ENCODE assay signal across 1 cellular context in the genomic region with DNA sequence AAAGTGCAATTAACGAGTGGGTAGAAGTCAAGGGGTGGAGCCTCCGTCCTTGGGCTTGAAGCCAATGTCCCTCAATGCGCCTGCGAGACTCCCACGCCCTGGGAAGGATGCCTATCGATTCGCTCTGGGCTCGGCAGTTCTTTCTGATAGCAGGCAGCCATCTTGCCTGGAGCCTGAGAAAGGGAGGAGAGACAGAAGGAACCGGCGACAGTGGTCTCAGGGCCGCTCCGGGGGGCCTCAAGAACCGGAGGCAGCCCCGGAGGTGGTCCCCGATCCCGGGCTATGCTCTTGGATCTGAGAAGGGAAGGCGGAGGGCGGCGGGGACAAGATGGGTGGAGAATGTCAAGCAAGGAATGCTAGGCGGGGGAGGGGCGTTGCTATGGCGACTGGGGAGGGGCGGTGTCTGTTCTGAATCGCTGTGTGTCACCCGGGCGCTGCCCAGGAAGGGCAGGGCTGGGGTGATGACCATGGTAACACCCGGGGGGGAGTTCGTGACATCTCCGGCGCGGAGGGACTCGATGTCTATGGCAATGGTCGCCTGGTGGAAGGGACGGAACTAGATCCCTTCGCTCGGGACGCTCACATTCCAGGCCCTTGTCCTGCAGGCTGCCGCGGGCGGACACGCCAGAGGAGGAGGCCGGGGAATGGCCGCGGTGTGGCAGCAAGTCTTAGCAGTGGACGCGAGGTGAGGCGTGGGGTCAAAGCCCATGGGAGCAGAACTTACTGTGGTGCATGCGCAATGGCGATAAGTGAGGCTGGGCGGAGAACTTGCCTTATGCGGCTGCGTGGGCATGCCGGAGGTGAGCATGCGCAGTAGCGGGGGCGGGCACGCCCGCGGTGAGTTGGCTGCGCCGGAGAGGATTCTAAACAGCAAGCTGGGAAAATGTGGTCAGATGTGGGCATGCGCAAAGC.
A peak's percentile ranks its signal among the peaks of the same experiment; 100 is the strongest.
TF ChIP-seq lines count a peak whose summit lies in the region.

TSS of gene WDR13 (plus strand) at position 140 of the 912 bp plus-strand sequence. CDS start at position 645, 505 bp downstream.

TF ChIP-seq in H1, 55 proteins besides CTCF, POLR2A, EP300 and RAD21:
- TF ChIP-seq JUND (IDR thresholded peaks at IDR 0.05; ENCODE audit: low read length), result no peak
- TF ChIP-seq SP2 (IDR thresholded peaks at IDR 0.05; ENCODE audit: low read length), result no peak
- TF ChIP-seq, protein P1, sequence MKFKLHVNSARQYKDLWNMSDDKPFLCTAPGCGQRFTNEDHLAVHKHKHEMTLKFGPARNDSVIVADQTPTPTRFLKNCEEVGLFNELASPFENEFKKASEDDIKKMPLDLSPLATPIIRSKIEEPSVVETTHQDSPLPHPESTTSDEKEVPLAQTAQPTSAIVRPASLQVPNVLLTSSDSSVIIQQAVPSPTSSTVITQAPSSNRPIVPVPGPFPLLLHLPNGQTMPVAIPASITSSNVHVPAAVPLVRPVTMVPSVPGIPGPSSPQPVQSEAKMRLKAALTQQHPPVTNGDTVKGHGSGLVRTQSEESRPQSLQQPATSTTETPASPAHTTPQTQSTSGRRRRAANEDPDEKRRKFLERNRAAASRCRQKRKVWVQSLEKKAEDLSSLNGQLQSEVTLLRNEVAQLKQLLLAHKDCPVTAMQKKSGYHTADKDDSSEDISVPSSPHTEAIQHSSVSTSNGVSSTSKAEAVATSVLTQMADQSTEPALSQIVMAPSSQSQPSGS (IDR thresholded peaks at IDR 0.05; ENCODE audit: low read length), result no peak
- TF ChIP-seq KDM4A (IDR thresholded peaks at IDR 0.05; ENCODE audit: low read depth, low read length, severe bottlenecking), result no peak
- no peak for TF ChIP-seq ZNF274 (IDR thresholded peaks at IDR 0.05; ENCODE audit: borderline replicate concordance, extremely low read depth, low read length)
- TF ChIP-seq MAX (IDR thresholded peaks at IDR 0.05), result no peak
- TF ChIP-seq RBBP5 (IDR thresholded peaks at IDR 0.05; ENCODE audit: borderline replicate concordance, low read depth, low read length), result 0 out of 2 replicates have a peak, but pooled peaks have one; percentile 16
- no peak for TF ChIP-seq HDAC6 (IDR thresholded peaks at IDR 0.05; ENCODE audit: low read depth, low read length)
- TF ChIP-seq EZH2 (IDR thresholded peaks at IDR 0.05; ENCODE audit: low read depth, low read length, severe bottlenecking), result no peak
- TF ChIP-seq SP4 (IDR thresholded peaks at IDR 0.05; ENCODE audit: low read length), result no peak
- TF ChIP-seq SP1 (IDR thresholded peaks at IDR 0.05; ENCODE audit: low read depth, low read length), result no peak
- peak in 1 of 2 experiments; percentile 86; a peak in 2 of 4 replicates for TF ChIP-seq SIN3A (conservative IDR thresholded peaks at IDR 0.05 in 1 of 2, IDR thresholded peaks at IDR 0.05 in 1 of 2; ENCODE audit: low read depth in 1 of 2, low read length in 2 of 2)
- no peak for TF ChIP-seq RFX5 (IDR thresholded peaks at IDR 0.05; ENCODE audit: borderline replicate concordance, low read depth, low read length)
- TF ChIP-seq ATF3 (IDR thresholded peaks at IDR 0.05; ENCODE audit: insufficient read depth, low read depth, low read length), result no peak
- TF ChIP-seq SUZ12 (IDR thresholded peaks at IDR 0.05; ENCODE audit: low read length), result no peak
- TF ChIP-seq EGR1 (IDR thresholded peaks at IDR 0.05; ENCODE audit: borderline replicate concordance, low read depth, low read length), result peak; percentile 73; the same call in 1 of the 2 replicates
- TF ChIP-seq SRF (IDR thresholded peaks at IDR 0.05; ENCODE audit: low read depth, low read length), result peak; percentile 71
- no peak for TF ChIP-seq TCF12 (IDR thresholded peaks at IDR 0.05; ENCODE audit: low read depth, low read length)
- no peak for TF ChIP-seq JUN (IDR thresholded peaks at IDR 0.05; ENCODE audit: low read depth, low read length)
- no peak for TF ChIP-seq CEBPB (IDR thresholded peaks at IDR 0.05; ENCODE audit: low read depth, low read length)
- TF ChIP-seq KDM5A (IDR thresholded peaks at IDR 0.05; ENCODE audit: low read length), result no peak
- TF ChIP-seq CBX5 (IDR thresholded peaks at IDR 0.05; ENCODE audit: low read depth, low read length), result no peak
- TF ChIP-seq HDAC2 (IDR thresholded peaks at IDR 0.05; ENCODE audit: borderline replicate concordance in 1 of 2, low read depth in 2 of 2, low read length in 2 of 2), result peak in 1 of 2 experiments; percentile 23; a peak in 1 of 4 replicates
- no peak for TF ChIP-seq CHD1 (IDR thresholded peaks at IDR 0.05; ENCODE audit: low read depth, low read length)
- peak; percentile 96 for TF ChIP-seq YY1 (IDR thresholded peaks at IDR 0.05; ENCODE audit: low read depth, low read length)
- TF ChIP-seq TAF1 (IDR thresholded peaks at IDR 0.05; ENCODE audit: low read depth, low read length), result no peak
- TF ChIP-seq CREB1 (IDR thresholded peaks at IDR 0.05), result no peak
- TF ChIP-seq RNF2 (IDR thresholded peaks at IDR 0.05; ENCODE audit: borderline replicate concordance, low read depth, low read length, missing control alignments, poor library complexity, severe bottlenecking), result no peak
- TF ChIP-seq ASH2L (IDR thresholded peaks at IDR 0.05; ENCODE audit: low read length), result peak; percentile 60
- no peak for TF ChIP-seq MAFK (IDR thresholded peaks at IDR 0.05; ENCODE audit: low read depth, low read length)
- TF ChIP-seq SIRT6 (IDR thresholded peaks at IDR 0.05; ENCODE audit: low read length), result no peak
- TF ChIP-seq NRF1 (IDR thresholded peaks at IDR 0.05; ENCODE audit: low read depth, low read length), result peak; percentile 80
- no peak for TF ChIP-seq USF2 (IDR thresholded peaks at IDR 0.05; ENCODE audit: low read length)
- TF ChIP-seq BACH1 (IDR thresholded peaks at IDR 0.05; ENCODE audit: low read length), result peak; percentile 45; the same call in 1 of the 2 replicates
- no peak for TF ChIP-seq GTF2F1 (IDR thresholded peaks at IDR 0.05; ENCODE audit: borderline replicate concordance, low read depth, low read length)
- peak; percentile 44 for TF ChIP-seq SAP30 (IDR thresholded peaks at IDR 0.05; ENCODE audit: insufficient read depth, insufficient replicate concordance, low read length)
- no peak for TF ChIP-seq FOSL1 (IDR thresholded peaks at IDR 0.05; ENCODE audit: insufficient read depth, low read depth, low read length)
- no peak for TF ChIP-seq CHD7 (IDR thresholded peaks at IDR 0.05; ENCODE audit: insufficient replicate concordance, low read length)
- TF ChIP-seq, protein P2, sequence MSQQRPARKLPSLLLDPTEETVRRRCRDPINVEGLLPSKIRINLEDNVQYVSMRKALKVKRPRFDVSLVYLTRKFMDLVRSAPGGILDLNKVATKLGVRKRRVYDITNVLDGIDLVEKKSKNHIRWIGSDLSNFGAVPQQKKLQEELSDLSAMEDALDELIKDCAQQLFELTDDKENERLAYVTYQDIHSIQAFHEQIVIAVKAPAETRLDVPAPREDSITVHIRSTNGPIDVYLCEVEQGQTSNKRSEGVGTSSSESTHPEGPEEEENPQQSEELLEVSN (IDR thresholded peaks at IDR 0.05), result no peak
- no peak for TF ChIP-seq POLR2AphosphoS5 (IDR thresholded peaks at IDR 0.05; ENCODE audit: low read depth, low read length)
TF ChIP-seq in H1: peak in this region for 10.
